Comparison of ENCODE assay signal across 8 cellular contexts in genomic region chr13:77696006-77696862, GRCh38.
DNase-seq lines count a peak whose midpoint lies in the region; ATAC-seq lines count a peak whose summit lies in the region.

No MANE protein-coding gene starts in this region.

- H3K27ac Mint-ChIP-seq in effector memory CD8-positive, alpha-beta T cell = peak overlapping the region; percentile 82 to 94

- H3K27ac ChIP-seq in rectal smooth muscle tissue (ENCODE audit: low read depth, low read length) = no peak overlapping the region

- H3K36me3 Mint-ChIP-seq in effector memory CD8-positive, alpha-beta T cell (ENCODE audit: insufficient read depth) = peaks cover 14% of the 10 kb centered on the region

- peak overlapping the region; percentile 94 to 97 for H3K4me3 Mint-ChIP-seq in effector memory CD8-positive, alpha-beta T cell

- H3K4me1 Mint-ChIP-seq in effector memory CD8-positive, alpha-beta T cell (ENCODE audit: low read depth in 2 of 2) = peaks cover 20 to 31% of the 10 kb centered on the region in 2 donors

- peaks cover 2% of the 10 kb centered on the region for H3K4me1 ChIP-seq in rectal smooth muscle tissue (ENCODE audit: control insufficient read depth, insufficient read depth, low read length)

- no peaks in the 10 kb centered on the region for H3K36me3 ChIP-seq in rectal smooth muscle tissue (ENCODE audit: control insufficient read depth, insufficient read depth, low read length)

- H3K9ac ChIP-seq in rectal smooth muscle tissue (ENCODE audit: low read length) = no peak overlapping the region

- peak; percentile 2 for ATAC-seq in effector memory CD8-positive, alpha-beta T cell (replicated peaks)
- ATAC-seq in HG02885 (IDR thresholded peaks at IDR 0.05; ENCODE audit: poor library complexity, unreplicated experiment) = no peak

- H3K27me3 Mint-ChIP-seq in effector memory CD8-positive, alpha-beta T cell = no peaks in the 10 kb centered on the region

- no peaks in the 10 kb centered on the region for H3K27me3 ChIP-seq in rectal smooth muscle tissue (ENCODE audit: control insufficient read depth, insufficient read depth, low read length)

- DNase-seq in NCI-H187 treated with DMSO at 0.1 percent for 48 hours (lab: John Stamatoyannopoulos, UW) (peak; percentile 51), NCI-H187 (lab: John Stamatoyannopoulos, UW) (no peak), NCI-H1694 treated with DMSO at 0.1 percent for 48 hours (lab: John Stamatoyannopoulos, UW) (peak; percentile 37), GF-D8 (lab: John Stamatoyannopoulos, UW) (no peak), ecto neural progenitor cell (ENCODE audit: low spot score) (no peak)
- DNase-seq in effector memory CD8-positive, alpha-beta T cell = peak in 1 of 3 experiments; percentile 11

- H3K9me3 Mint-ChIP-seq in effector memory CD8-positive, alpha-beta T cell = no peaks in the 10 kb centered on the region

- peak overlapping the region; percentile 40 for H3K4me3 ChIP-seq in rectal smooth muscle tissue (ENCODE audit: low read length)

Comparison
In these comparisons a context has a peak if more than half of its experiments do, and no peak if none do; other contexts are left out.
1. DNase-seq: peak in NCI-H187 treated with DMSO at 0.1 percent for 48 hours (single experiment) and NCI-H1694 treated with DMSO at 0.1 percent for 48 hours (single experiment); none in NCI-H187 (0 of 2), GF-D8 (single experiment) and ecto neural progenitor cell (single experiment).